Comparison of ENCODE assay signal across 1 cellular context in the genomic region with DNA sequence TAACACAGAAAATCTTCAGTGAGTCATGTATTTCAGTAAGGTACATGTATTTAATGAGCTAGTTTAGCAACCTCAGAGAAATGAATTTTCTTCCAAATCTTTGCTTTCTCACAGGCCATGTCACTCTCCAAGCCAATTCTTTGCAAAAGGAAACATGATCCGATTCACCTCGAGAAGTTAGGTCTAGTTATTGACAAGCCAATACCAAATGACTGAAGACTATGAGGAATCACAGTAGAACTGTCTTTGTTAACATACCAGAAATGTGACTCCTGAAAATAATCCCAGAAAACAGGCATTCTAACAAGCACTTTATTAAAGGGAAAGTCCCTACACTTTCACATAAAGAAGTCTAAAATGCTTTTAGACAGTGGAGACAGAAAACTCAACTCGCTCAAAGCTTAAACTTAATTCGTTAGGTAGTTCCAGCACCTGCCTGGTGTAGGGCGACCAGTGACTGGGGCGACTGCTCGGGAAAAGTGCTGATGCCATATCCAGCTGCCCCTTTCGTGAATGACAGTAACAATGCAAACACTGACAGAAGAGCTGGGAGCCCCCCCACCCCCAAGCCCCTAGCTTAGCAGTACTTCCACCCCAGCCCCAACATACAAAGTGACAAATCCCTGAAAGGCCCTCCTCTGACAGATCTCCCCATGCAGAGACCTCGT.
TF ChIP-seq lines count a peak whose summit lies in the region.

No MANE protein-coding gene starts in this region.

TF ChIP-seq in HCT116, 20 proteins besides CTCF, POLR2A, EP300 and RAD21:
- no peak for TF ChIP-seq SIN3A (IDR thresholded peaks at IDR 0.05; ENCODE audit: low read depth)
- no peak for TF ChIP-seq POLR2AphosphoS5 (IDR thresholded peaks at IDR 0.05; ENCODE audit: low read depth, low read length)
- no peak for TF ChIP-seq TCF7L2 (IDR thresholded peaks at IDR 0.05; ENCODE audit: borderline replicate concordance, extremely low read depth, insufficient read depth, insufficient read length)
- TF ChIP-seq SRF (IDR thresholded peaks at IDR 0.05; ENCODE audit: low read depth): no peak
